In genomic region chrX:101237041-101237440, GRCh38 we compare ENCODE assay signal across 10 cellular contexts. TPM values are rescaled to one million over a fixed set of nuclear protein-coding genes. Genes with fewer than 3 reads are reported as not detected.
"Had no signal": no experiment of that assay in that cellular context is flagged by ENCODE, and none has a peak within 500 bp of the region (broad histone marks: within the 10 kb centered on the region; RNA-seq: fewer than 3 reads in every experiment).

No MANE protein-coding gene starts in this region.

- DNase-seq: GM23248, GOT3, H7, HCEC 1CT, IMR-90, KG1 had no signal

- FAIRE-seq: HTR-8/SVneo, K562 had no signal

- H2AFZ ChIP-seq: GM23248 had no signal

- H3K9ac ChIP-seq: GM23248 had no signal

- ATAC-seq: K562 had no signal

- H3K27ac ChIP-seq: GM23248 had no signal

- H3K4me3 ChIP-seq: GM23248, K562 had no signal

RNA-seq across cellular contexts. Expression of gene DRP2, which starts 17.5 kb away (rescaled TPM):
- total RNA-seq: H4 had no signal

RNA-seq across cellular contexts. Expression of gene TAF7L, which starts 54.1 kb away (rescaled TPM):
- total RNA-seq: H4, H7, HT-29, K562 had no signal
